Comparison of ENCODE assay signal across 27 cellular contexts in genomic region chr2:142875642-142876041, GRCh38. TPM values are rescaled to one million over a fixed set of nuclear protein-coding genes. Genes with fewer than 3 reads are reported as not detected.
DNase-seq lines count a peak whose midpoint lies in the region; ATAC-seq and TF ChIP-seq lines count a peak whose summit lies in the region.
"Had no signal": no experiment of that assay in that cellular context is flagged by ENCODE, and none has a peak within 500 bp of the region (broad histone marks: within the 10 kb centered on the region; RNA-seq: fewer than 3 reads in every experiment).

No MANE protein-coding gene starts in this region.

- H3K79me2 ChIP-seq in GM23248 (ENCODE audit: insufficient read depth) (no peaks in the 10 kb centered on the region), SU-DHL-6 (ENCODE audit: insufficient read depth, low read length) (peaks cover 18% of the 10 kb centered on the region), smooth muscle cell (ENCODE audit: low read depth) (no peaks in the 10 kb centered on the region)
- H3K79me2 ChIP-seq: parathyroid adenoma had no signal

- DNase-seq in GM23248 = peak; percentile 10
- DNase-seq in esophagus squamous epithelium (lab: John Stamatoyannopoulos, UW) = no peak
- no peak for DNase-seq in smooth muscle cell (lab: John Stamatoyannopoulos, UW; ENCODE audit: unreplicated experiment)
- no peak for DNase-seq in amygdala (lab: John Stamatoyannopoulos, UW)
- DNase-seq in activated gamma-delta T cell (lab: John Stamatoyannopoulos, UW) = no peak
- no peak for DNase-seq in activated naive CD4-positive, alpha-beta T cell treated with anti-CD3 and anti-CD28 coated beads for 36 hours
- DNase-seq: activated effector memory CD4-positive, alpha-beta T cell treated with Interleukin-2 at 50 U/mL for 16 hours; activated naive CD8-positive, alpha-beta T cell treated with anti-CD3 and anti-CD28 coated beads, Interleukin-2, amount 50 U/mL, for 24 hours; CD8-positive, alpha-beta memory T cell; dermis blood vessel endothelial cell; DMS53; heart right ventricle; left ventricle myocardium superior; MM.1S; NCI-H1436 treated with DMSO at 0.1 percent for 48 hours; NCI-H524 treated with DMSO at 0.1 percent for 48 hours; stimulated activated CD4-positive, alpha-beta T cell treated with anti-CD3 and anti-CD28 coated beads, Interleukin-1b, Interleukin-23, amount 100 ng/mL, for 48 hours; T-helper 9 cell had no signal

- CTCF ChIA-PET in activated naive CD4-positive, alpha-beta T cell treated with anti-CD3 and anti-CD28 coated beads for 36 hours (lab: Charles Lee) = no interaction called here

- H3K27me3 Mint-ChIP-seq in activated naive CD4-positive, alpha-beta T cell treated with anti-CD3 and anti-CD28 coated beads for 36 hours (ENCODE audit: low read depth) = no peaks in the 10 kb centered on the region
- H3K27me3 Mint-ChIP-seq: activated naive CD8-positive, alpha-beta T cell treated with anti-CD3 and anti-CD28 coated beads, Interleukin-2, amount 50 U/mL, for 24 hours had no signal

- H3K9ac ChIP-seq in GM23248 (no peak overlapping the region), SU-DHL-6 (ENCODE audit: low read length) (no peak overlapping the region), smooth muscle cell (ENCODE audit: low read depth) (peak overlapping the region; percentile 50)
- H3K9ac ChIP-seq: parathyroid adenoma had no signal

- H3F3A ChIP-seq in GM23248 (ENCODE audit: insufficient read depth) = peaks cover 31% of the 10 kb centered on the region
- H3F3A ChIP-seq in SU-DHL-6 (ENCODE audit: insufficient read depth) = peaks cover 85% of the 10 kb centered on the region
- peaks cover 14% of the 10 kb centered on the region for H3F3A ChIP-seq in smooth muscle cell (ENCODE audit: low read depth)

- no peak for TF ChIP-seq POLR2A in esophagus squamous epithelium (IDR thresholded peaks at IDR 0.05)

- no peak overlapping the region for H3K4me2 ChIP-seq in GM23248 (ENCODE audit: unreplicated experiment)
- H3K4me2 ChIP-seq in SU-DHL-6 (ENCODE audit: low read depth, low read length, poor library complexity, severe bottlenecking) = peak overlapping the region; percentile 94
- H3K4me2 ChIP-seq in smooth muscle cell = peak overlapping the region; percentile 8

- H4K20me1 ChIP-seq in GM23248 (ENCODE audit: insufficient read depth) (no peaks in the 10 kb centered on the region), SU-DHL-6 (ENCODE audit: low read depth, low read length) (no peaks in the 10 kb centered on the region), smooth muscle cell (ENCODE audit: low read depth) (no peaks in the 10 kb centered on the region)

- peaks cover 46% of the 10 kb centered on the region for H3K4me1 ChIP-seq in GM23248 (ENCODE audit: insufficient read depth)
- H3K4me1 ChIP-seq in esophagus squamous epithelium = peaks cover 19 to 65% (median 24%) of the 10 kb centered on the region in 3 donors
- H3K4me1 ChIP-seq in smooth muscle cell (ENCODE audit: low read depth) = peaks cover 11% of the 10 kb centered on the region
- H3K4me1 ChIP-seq: parathyroid adenoma had no signal

- H3K4me3 ChIP-seq in GM23248 (no peak overlapping the region), SU-DHL-6 (ENCODE audit: insufficient read depth, low read length, poor library complexity, severe bottlenecking) (no peak overlapping the region), esophagus squamous epithelium (no peak overlapping the region), smooth muscle cell (no peak overlapping the region)
- H3K4me3 ChIP-seq: heart right ventricle had no signal

- H3K4me3 Mint-ChIP-seq in activated naive CD4-positive, alpha-beta T cell treated with anti-CD3 and anti-CD28 coated beads for 36 hours = no peak overlapping the region
- H3K4me3 Mint-ChIP-seq: activated naive CD8-positive, alpha-beta T cell treated with anti-CD3 and anti-CD28 coated beads, Interleukin-2, amount 50 U/mL, for 24 hours; CD8-positive, alpha-beta memory T cell; nephron; stimulated activated effector memory CD8-positive, alpha-beta T cell treated with anti-CD3 and anti-CD28 coated beads, Interleukin-12 subunit alpha, Interleukin-12 subunit beta, amount 100 ng/mL, for 72 hours; WTC11 had no signal

- WGBS in GM23248 (ENCODE audit: low coverage in 1 of 2, low lambda C conversion rate in 2 of 2, missing lambda C conversion rate in 2 of 2), 2 experiments = 75 to 79% methylated on average over 2 of the region's 2 CpGs
- WGBS in esophagus squamous epithelium, 2 donors = 53 to 65% methylated on average over 2 of the region's 2 CpGs
- WGBS in smooth muscle cell (ENCODE audit: low lambda C conversion rate) = 75% methylated on average over 2 of the region's 2 CpGs

- intact Hi-C loops in esophagus squamous epithelium (cut with DNase I) = no loop called here
- intact Hi-C loops in activated naive CD4-positive, alpha-beta T cell treated with anti-CD3 and anti-CD28 coated beads for 36 hours (cut with micrococcal nuclease) = no loop called here

- H3K9me3 ChIP-seq in GM23248 (ENCODE audit: low read depth) (no peaks in the 10 kb centered on the region), SU-DHL-6 (ENCODE audit: insufficient read depth, low read length) (no peaks in the 10 kb centered on the region), esophagus squamous epithelium (no peaks in the 10 kb centered on the region), smooth muscle cell (replicated peaks; ENCODE audit: low read depth) (no peaks in the 10 kb centered on the region)

- in situ Hi-C loops in GM23248 (cut with MboI) = no loop called here

- no peak for ATAC-seq in GM21717 (IDR thresholded peaks at IDR 0.05; ENCODE audit: unreplicated experiment)
- ATAC-seq: activated naive CD8-positive, alpha-beta T cell treated with anti-CD3 and anti-CD28 coated beads, Interleukin-2, amount 50 U/mL, for 24 hours; heart right ventricle; left ventricle myocardium superior; sciatic nerve; stimulated activated effector memory CD8-positive, alpha-beta T cell treated with anti-CD3 and anti-CD28 coated beads, Interleukin-12 subunit alpha, Interleukin-12 subunit beta, amount 100 ng/mL, for 72 hours; WTC11 had no signal

- H3K9me2 ChIP-seq in GM23248 (ENCODE audit: insufficient read depth) (no peaks in the 10 kb centered on the region), SU-DHL-6 (replicated peaks; ENCODE audit: insufficient read depth, low read length) (no peaks in the 10 kb centered on the region)

- no peak overlapping the region for H2AFZ ChIP-seq in GM23248
- no peak overlapping the region for H2AFZ ChIP-seq in SU-DHL-6 (ENCODE audit: low read depth, low read length, severe bottlenecking)
- peak overlapping the region; percentile 22 for H2AFZ ChIP-seq in smooth muscle cell (ENCODE audit: low read depth)
- H2AFZ ChIP-seq: parathyroid adenoma had no signal

- H3K9me3 Mint-ChIP-seq in activated naive CD4-positive, alpha-beta T cell treated with anti-CD3 and anti-CD28 coated beads for 36 hours = no peaks in the 10 kb centered on the region
- H3K9me3 Mint-ChIP-seq: activated naive CD8-positive, alpha-beta T cell treated with anti-CD3 and anti-CD28 coated beads, Interleukin-2, amount 50 U/mL, for 24 hours; CD8-positive, alpha-beta memory T cell; nephron; stimulated activated effector memory CD8-positive, alpha-beta T cell treated with anti-CD3 and anti-CD28 coated beads, Interleukin-12 subunit alpha, Interleukin-12 subunit beta, amount 100 ng/mL, for 72 hours; WTC11 had no signal

- TF ChIP-seq CTCF in SU-DHL-6 (IDR thresholded peaks at IDR 0.05; ENCODE audit: insufficient read depth, low read length, poor library complexity, severe bottlenecking) = no peak
- no peak for TF ChIP-seq CTCF in esophagus squamous epithelium (IDR thresholded peaks at IDR 0.05)
- TF ChIP-seq CTCF in smooth muscle cell (IDR thresholded peaks at IDR 0.05; ENCODE audit: borderline replicate concordance, insufficient read depth, poor library complexity, severe bottlenecking) = no peak

- H3K36me3 Mint-ChIP-seq in activated naive CD4-positive, alpha-beta T cell treated with anti-CD3 and anti-CD28 coated beads for 36 hours (ENCODE audit: low read depth) = no peaks in the 10 kb centered on the region
- H3K36me3 Mint-ChIP-seq: CD8-positive, alpha-beta memory T cell; stimulated activated effector memory CD8-positive, alpha-beta T cell treated with anti-CD3 and anti-CD28 coated beads, Interleukin-12 subunit alpha, Interleukin-12 subunit beta, amount 100 ng/mL, for 72 hours; WTC11 had no signal

- H3K27ac ChIP-seq in GM23248 (no peak overlapping the region), SU-DHL-6 (ENCODE audit: low read depth, low read length) (peak overlapping the region; percentile 93; the same call in 1 of the 2 replicates), esophagus squamous epithelium (peak overlapping the region; percentile 45 to 85 (median 72)), smooth muscle cell (ENCODE audit: low read depth) (peak overlapping the region; percentile 100)
- H3K27ac ChIP-seq: HL-60, parathyroid adenoma, RWPE1 had no signal

- H3K4me1 Mint-ChIP-seq in activated naive CD4-positive, alpha-beta T cell treated with anti-CD3 and anti-CD28 coated beads for 36 hours (ENCODE audit: low read depth) = no peaks in the 10 kb centered on the region
- H3K4me1 Mint-ChIP-seq: CD8-positive, alpha-beta memory T cell; nephron; stimulated activated effector memory CD8-positive, alpha-beta T cell treated with anti-CD3 and anti-CD28 coated beads, Interleukin-12 subunit alpha, Interleukin-12 subunit beta, amount 100 ng/mL, for 72 hours had no signal

- no peaks in the 10 kb centered on the region for H3K27me3 ChIP-seq in GM23248 (replicated peaks; ENCODE audit: insufficient read depth)
- H3K27me3 ChIP-seq in SU-DHL-6 (ENCODE audit: low read length) = no peaks in the 10 kb centered on the region
- H3K27me3 ChIP-seq in esophagus squamous epithelium = no peaks in the 10 kb centered on the region
- no peaks in the 10 kb centered on the region for H3K27me3 ChIP-seq in smooth muscle cell (ENCODE audit: low read depth)
- H3K27me3 ChIP-seq: heart right ventricle had no signal

- H3K27ac Mint-ChIP-seq in activated naive CD4-positive, alpha-beta T cell treated with anti-CD3 and anti-CD28 coated beads for 36 hours = no peak overlapping the region
- H3K27ac Mint-ChIP-seq: activated naive CD8-positive, alpha-beta T cell treated with anti-CD3 and anti-CD28 coated beads, Interleukin-2, amount 50 U/mL, for 24 hours; CD8-positive, alpha-beta memory T cell; nephron; stimulated activated effector memory CD8-positive, alpha-beta T cell treated with anti-CD3 and anti-CD28 coated beads, Interleukin-12 subunit alpha, Interleukin-12 subunit beta, amount 100 ng/mL, for 72 hours; WTC11 had no signal

- H3K36me3 ChIP-seq in GM23248 (ENCODE audit: low read depth) (no peaks in the 10 kb centered on the region), SU-DHL-6 (ENCODE audit: low read length) (no peaks in the 10 kb centered on the region), esophagus squamous epithelium (no peaks in the 10 kb centered on the region), smooth muscle cell (ENCODE audit: low read depth) (no peaks in the 10 kb centered on the region)
- H3K36me3 ChIP-seq: heart right ventricle had no signal

RNA-seq across cellular contexts. Expression of gene KYNU, which starts 1.8 kb away (rescaled TPM):
- total RNA-seq in GM23248 (2014; rRNA removed; shearing (Covaris generic)) = under 0.01 TPM in 1 of 2 replicates, not detected in the other
- polyA plus RNA-seq in GM23248 (2016; fragmentation: Nextera tagmentation; extraction: Ambion mirVana) (0.15 TPM in 1 of 2 replicates, not detected in the other), smooth muscle cell (5.7 and 18.5 TPM in 2 replicates)
- total RNA-seq in esophagus squamous epithelium (10 to 100 TPM in 2 of 4 donors, 1 to 10 TPM in 2; 2.3 to 39.4 (median 19.2) TPM), smooth muscle cell (11.2 and 16.0 TPM in 2 replicates)
- total RNA-seq in activated naive CD4-positive, alpha-beta T cell treated with anti-CD3 and anti-CD28 coated beads for 36 hours = not detected
- polyA plus RNA-seq: CD8-positive, alpha-beta memory T cell had no signal
